9 cellular contexts compared by ENCODE assay signal in the genomic region with DNA sequence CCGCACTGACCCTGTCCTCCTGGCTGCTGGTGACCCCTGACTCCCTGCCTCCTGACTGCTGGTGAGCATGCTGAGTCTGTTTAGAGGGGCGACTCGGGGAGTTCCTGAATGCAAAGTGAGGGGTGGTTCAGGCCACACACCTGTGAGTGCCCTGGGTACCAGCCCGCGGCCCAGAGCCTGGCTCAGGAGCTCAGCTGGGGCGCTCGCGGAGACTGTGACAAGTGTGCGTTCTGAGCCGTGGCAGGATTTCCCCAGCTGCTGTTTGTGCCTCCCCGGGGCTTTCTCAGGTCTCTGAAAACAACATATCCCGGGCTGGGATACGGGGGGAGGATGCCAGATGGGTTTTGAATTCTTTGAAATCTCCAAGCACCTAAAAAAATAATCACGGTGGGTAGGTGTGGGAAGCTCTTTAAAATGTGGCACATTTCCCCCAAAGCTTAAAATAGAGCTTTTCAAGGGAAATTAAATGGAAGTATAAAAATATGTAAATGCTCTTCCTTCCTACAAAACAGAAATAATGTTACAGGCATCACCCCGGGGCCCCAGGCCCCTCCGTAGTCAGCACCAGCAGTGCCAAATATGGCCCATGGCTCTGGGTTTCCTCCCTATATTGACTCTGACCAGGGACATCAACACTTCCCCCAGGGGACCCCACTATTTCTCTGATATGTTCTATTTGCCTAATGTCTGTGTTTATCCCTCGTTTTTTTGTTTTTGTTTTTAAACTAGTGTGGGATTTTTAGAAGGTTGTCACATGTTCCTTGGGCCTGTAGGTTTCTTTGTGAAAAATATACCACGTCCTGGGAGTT. TPM values are rescaled to one million over a fixed set of nuclear protein-coding genes. Genes with fewer than 3 reads are reported as not detected.
DNase-seq lines count a peak whose midpoint lies in the region; ATAC-seq lines count a peak whose summit lies in the region.
"Had no signal": no experiment of that assay in that cellular context is flagged by ENCODE, and none has a peak within 500 bp of the region (broad histone marks: within the 10 kb centered on the region; RNA-seq: fewer than 3 reads in every experiment).

No MANE protein-coding gene starts in this region.

- H3K27ac ChIP-seq in thymus (ENCODE audit: low read depth), result peak overlapping the region; percentile 65
- H3K27ac ChIP-seq: KMS-11 had no signal

- H3K4me3 Mint-ChIP-seq in T-cell, result peak overlapping the region; percentile 30 to 80 (median 45)

- 18% methylated on average over 18 of the region's 18 CpGs for WGBS in thymus

- H3K9me3 Mint-ChIP-seq in T-cell, result peaks cover 0 to 1% (median 0%) of the 10 kb centered on the region in 3 donors

- ATAC-seq in GM21723 (IDR thresholded peaks at IDR 0.05; ENCODE audit: unreplicated experiment) (peak; percentile 72), T-cell (replicated peaks in 1 of 4) (peak; percentile 44 to 75 (median 59)), HG03139 (IDR thresholded peaks at IDR 0.05; ENCODE audit: unreplicated experiment) (no peak)

- H3K4me1 ChIP-seq in thymus (ENCODE audit: control insufficient read depth, insufficient read depth, low read length), result peaks cover 35% of the 10 kb centered on the region

- POLR2A ChIA-PET in T-cell (lab: Charles Lee), result interaction anchor here in 1 of 2 donors (1.0 to 2.5 kb wide), 3 partner anchors 15 to 54 kb away, joined by 3 to 7 read pairs (median 4); partner anchors contain the start of gene TAGAP

- no peaks in the 10 kb centered on the region for H3K36me3 ChIP-seq in thymus (ENCODE audit: control insufficient read depth, insufficient read depth)

- no peaks in the 10 kb centered on the region for H3K36me3 Mint-ChIP-seq in T-cell

- DNase-seq in T-cell (peak in 32 of 34 experiments; percentile 32 to 73 (median 54)), KBM-7 (no peak), hypothalamus (lab: John Stamatoyannopoulos, UW) (no peak)
- DNase-seq in central memory CD4-positive, alpha-beta T cell, result peak; percentile 34
- DNase-seq: T-helper 9 cell had no signal

- CTCF ChIA-PET in T-cell (lab: Charles Lee), result interaction anchor here (0.7 to 2.1 kb wide), 8 partner anchors 9 to 433 kb away, joined by 3 to 8 read pairs (median 4); partner anchors contain the start of gene TAGAP (in 1 of the 2)

- no peaks in the 10 kb centered on the region for H3K9me3 ChIP-seq in thymus (ENCODE audit: control insufficient read depth)

- in situ Hi-C loops in KBM-7 (cut with MboI; ENCODE audit: low pct_unique_long_range_greater_than_20kb, low sequenced_read_pairs), result no loop called here

- H3K27me3 ChIP-seq in thymus (ENCODE audit: control insufficient read depth, insufficient read depth), result no peaks in the 10 kb centered on the region

- peaks cover 46 to 66% (median 59%) of the 10 kb centered on the region in 3 donors for H3K4me1 Mint-ChIP-seq in T-cell

- H3K27ac Mint-ChIP-seq in T-cell, result peak overlapping the region; percentile 80 to 91

- H3K4me3 ChIP-seq in thymus (ENCODE audit: low read length), result no peak overlapping the region

- H3K27me3 Mint-ChIP-seq in T-cell, result no peaks in the 10 kb centered on the region

RNA-seq across cellular contexts. Expression of gene TAGAP, which starts 49.9 kb away (rescaled TPM):
- total RNA-seq in T-cell, result 100 to 1,000 TPM; 110 to 224 (median 128) TPM
- 13.9 TPM for polyA plus RNA-seq in thymus

Comparison
In these comparisons a context has a peak if more than half of its experiments do, and no peak if none do; other contexts are left out.
1. DNase-seq: peak in T-cell (32 of 34) and central memory CD4-positive, alpha-beta T cell (single experiment); none in KBM-7 (single experiment) and hypothalamus (0 of 51).